In the genomic region with DNA sequence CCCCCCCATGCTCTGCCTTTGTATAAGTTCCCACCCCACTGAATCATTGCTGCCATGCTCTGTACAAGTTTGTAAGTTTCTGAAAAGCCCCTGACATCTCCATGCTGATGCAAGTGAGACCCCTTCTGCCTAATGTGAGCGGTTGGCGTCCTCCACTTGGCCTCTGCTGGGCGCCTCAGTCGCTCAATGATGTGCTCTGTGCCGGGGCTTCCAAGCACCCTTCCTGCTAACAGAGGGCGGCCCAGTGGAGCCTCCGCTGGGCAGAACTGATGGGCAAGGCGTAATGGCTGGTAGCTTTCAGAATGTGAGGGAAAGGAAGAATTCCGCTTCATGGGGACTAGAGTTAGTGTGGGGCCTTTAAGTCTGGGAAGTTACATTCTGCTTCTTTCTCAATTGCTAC, we compare ENCODE assay signal across 10 cellular contexts.
DNase-seq lines count a peak whose midpoint lies in the region; ATAC-seq and TF ChIP-seq lines count a peak whose summit lies in the region.
"Had no signal": no experiment of that assay in that cellular context is flagged by ENCODE, and none has a peak within 500 bp of the region (broad histone marks: within the 10 kb centered on the region; RNA-seq: fewer than 3 reads in every experiment).

No MANE protein-coding gene starts in this region.

- H3K9me3 ChIP-seq in right atrium auricular region (no peaks in the 10 kb centered on the region), right cardiac atrium (ENCODE audit: control insufficient read depth, low read length) (no peaks in the 10 kb centered on the region)

- H3K27me3 ChIP-seq in right atrium auricular region (no peaks in the 10 kb centered on the region), right cardiac atrium (ENCODE audit: control insufficient read depth, insufficient read depth) (no peaks in the 10 kb centered on the region)

- 97% methylated on average over 9 of the region's 9 CpGs for WGBS in right cardiac atrium

- H3K4me1 Mint-ChIP-seq in WTC11 (peaks cover 10% of the 10 kb centered on the region), memory B cell (peaks cover 4% of the 10 kb centered on the region)
- peaks cover 5 to 12% of the 10 kb centered on the region in 2 donors for H3K4me1 Mint-ChIP-seq in stimulated activated naive B cell treated with anti-CD40 and anti-IgM and Interleukin-4, amounts not matched to agents 10 μg/mL and 1 μg/mL and 100 μg/mL, for 72 hours

- H3K27ac Mint-ChIP-seq in WTC11 (peak overlapping the region; percentile 9; the same call in 1 of the 2 replicates), memory B cell (peak overlapping the region; percentile 70)
- H3K27ac Mint-ChIP-seq in stimulated activated naive B cell treated with anti-CD40 and anti-IgM and Interleukin-4, amounts not matched to agents 10 μg/mL and 1 μg/mL and 100 μg/mL, for 72 hours, result peak overlapping the region; percentile 26

- POLR2A ChIA-PET in WTC11 (lab: Charles Lee), result no interaction called here

- peak overlapping the region; percentile 12 to 38 for H3K27ac ChIP-seq in right atrium auricular region
- H3K27ac ChIP-seq in right cardiac atrium (ENCODE audit: low read length), result no peak overlapping the region
- H3K27ac ChIP-seq: SK-N-MC had no signal

- no peak overlapping the region for H3K4me3 Mint-ChIP-seq in WTC11
- H3K4me3 Mint-ChIP-seq in memory B cell, result no peak overlapping the region
- H3K4me3 Mint-ChIP-seq in stimulated activated naive B cell treated with anti-CD40 and anti-IgM and Interleukin-4, amounts not matched to agents 10 μg/mL and 1 μg/mL and 100 μg/mL, for 72 hours, result no peak overlapping the region
- H3K4me3 Mint-ChIP-seq: H9 had no signal

- no peaks in the 10 kb centered on the region for H3K27me3 Mint-ChIP-seq in WTC11 (ENCODE audit: low read depth)
- no peaks in the 10 kb centered on the region for H3K27me3 Mint-ChIP-seq in memory B cell
- no peaks in the 10 kb centered on the region for H3K27me3 Mint-ChIP-seq in stimulated activated naive B cell treated with anti-CD40 and anti-IgM and Interleukin-4, amounts not matched to agents 10 μg/mL and 1 μg/mL and 100 μg/mL, for 72 hours

- DNase-seq in right atrium auricular region (ENCODE audit: low spot score), result no peak
- no peak for DNase-seq in right cardiac atrium
- no peak for DNase-seq in WTC11 (ENCODE audit: low spot score)
- no peak for DNase-seq in memory B cell (ENCODE audit: low spot score in 2 of 2)
- DNase-seq in stimulated activated naive B cell treated with anti-CD40 and anti-IgM and Interleukin-4, amounts not matched to agents 10 μg/mL and 1 μg/mL and 100 μg/mL, for 72 hours, result no peak
- DNase-seq in activated CD8-positive, alpha-beta memory T cell treated with anti-CD3 and anti-CD28 coated beads for 24 hours, result no peak
- no peak for DNase-seq in NCI-H748 treated with DMSO at 0.1 percent for 48 hours (lab: John Stamatoyannopoulos, UW)

- TF ChIP-seq CTCF in right atrium auricular region (IDR thresholded peaks at IDR 0.05) (no peak), WTC11 (IDR thresholded peaks at IDR 0.05) (no peak)

- CTCF ChIA-PET in WTC11 (lab: Charles Lee), result interaction anchor here (0.5 to 3.4 kb wide), 80 partner anchors 9 to 601 kb away, joined by 3 to 75 read pairs (median 6); a partner anchor contains a TSS

- intact Hi-C loops in right cardiac atrium (cut with DNase I), result loop anchor here in 1 of 4 donors (10.0 kb wide), 1 partner anchor 565 kb away; no protein-coding TSS in a partner anchor

- no peaks in the 10 kb centered on the region for H3K9me3 Mint-ChIP-seq in WTC11
- no peaks in the 10 kb centered on the region for H3K9me3 Mint-ChIP-seq in memory B cell
- no peaks in the 10 kb centered on the region for H3K9me3 Mint-ChIP-seq in stimulated activated naive B cell treated with anti-CD40 and anti-IgM and Interleukin-4, amounts not matched to agents 10 μg/mL and 1 μg/mL and 100 μg/mL, for 72 hours
- H3K9me3 Mint-ChIP-seq: H9 had no signal

- H3K4me3 ChIP-seq in right atrium auricular region, result no peak overlapping the region
- H3K4me3 ChIP-seq in right cardiac atrium (ENCODE audit: low read length), result no peak overlapping the region
- H3K4me3 ChIP-seq: SK-N-MC had no signal

- ATAC-seq in right cardiac atrium, result no peak
- ATAC-seq in WTC11, result no peak
- no peak for ATAC-seq in memory B cell (ENCODE audit: low read depth)
- no peak for ATAC-seq in stimulated activated naive B cell treated with anti-CD40 and anti-IgM and Interleukin-4, amounts not matched to agents 10 μg/mL and 1 μg/mL and 100 μg/mL, for 72 hours (replicated peaks)
- ATAC-seq in GM19328 (IDR thresholded peaks at IDR 0.05; ENCODE audit: unreplicated experiment), result no peak

- H3K4me1 ChIP-seq in right atrium auricular region, result peaks cover 0 to 32% of the 10 kb centered on the region in 2 donors
- peaks cover 7% of the 10 kb centered on the region for H3K4me1 ChIP-seq in right cardiac atrium (ENCODE audit: control insufficient read depth, insufficient read depth, low read length)

- peaks cover 29% of the 10 kb centered on the region for H3K36me3 ChIP-seq in right atrium auricular region

- H3K36me3 Mint-ChIP-seq in WTC11 (peaks cover 4% of the 10 kb centered on the region), memory B cell (peaks cover 14% of the 10 kb centered on the region)
- H3K36me3 Mint-ChIP-seq in stimulated activated naive B cell treated with anti-CD40 and anti-IgM and Interleukin-4, amounts not matched to agents 10 μg/mL and 1 μg/mL and 100 μg/mL, for 72 hours, result peaks cover 12 to 36% of the 10 kb centered on the region in 2 donors

TF ChIP-seq in WTC11, 78 proteins besides CTCF, POLR2A, EP300 and RAD21:
- TF ChIP-seq, protein P1, sequence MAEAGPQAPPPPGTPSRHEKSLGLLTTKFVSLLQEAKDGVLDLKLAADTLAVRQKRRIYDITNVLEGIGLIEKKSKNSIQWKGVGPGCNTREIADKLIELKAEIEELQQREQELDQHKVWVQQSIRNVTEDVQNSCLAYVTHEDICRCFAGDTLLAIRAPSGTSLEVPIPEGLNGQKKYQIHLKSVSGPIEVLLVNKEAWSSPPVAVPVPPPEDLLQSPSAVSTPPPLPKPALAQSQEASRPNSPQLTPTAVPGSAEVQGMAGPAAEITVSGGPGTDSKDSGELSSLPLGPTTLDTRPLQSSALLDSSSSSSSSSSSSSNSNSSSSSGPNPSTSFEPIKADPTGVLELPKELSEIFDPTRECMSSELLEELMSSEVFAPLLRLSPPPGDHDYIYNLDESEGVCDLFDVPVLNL (CRISPR knock-in tag; IDR thresholded peaks at IDR 0.05; ENCODE audit: borderline replicate concordance, low read depth), result no peak
- no peak for TF ChIP-seq TEAD4 (CRISPR knock-in tag; IDR thresholded peaks at IDR 0.05)
- no peak for TF ChIP-seq ETV6 (CRISPR knock-in tag; IDR thresholded peaks at IDR 0.05)
- TF ChIP-seq, protein P2, sequence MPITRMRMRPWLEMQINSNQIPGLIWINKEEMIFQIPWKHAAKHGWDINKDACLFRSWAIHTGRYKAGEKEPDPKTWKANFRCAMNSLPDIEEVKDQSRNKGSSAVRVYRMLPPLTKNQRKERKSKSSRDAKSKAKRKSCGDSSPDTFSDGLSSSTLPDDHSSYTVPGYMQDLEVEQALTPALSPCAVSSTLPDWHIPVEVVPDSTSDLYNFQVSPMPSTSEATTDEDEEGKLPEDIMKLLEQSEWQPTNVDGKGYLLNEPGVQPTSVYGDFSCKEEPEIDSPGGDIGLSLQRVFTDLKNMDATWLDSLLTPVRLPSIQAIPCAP (CRISPR knock-in tag; IDR thresholded peaks at IDR 0.05), result no peak
- TF ChIP-seq SMAD4 (CRISPR knock-in tag; IDR thresholded peaks at IDR 0.05), result no peak
- TF ChIP-seq ZNF219 (CRISPR knock-in tag; IDR thresholded peaks at IDR 0.05; ENCODE audit: borderline replicate concordance), result no peak
- TF ChIP-seq, protein P3, sequence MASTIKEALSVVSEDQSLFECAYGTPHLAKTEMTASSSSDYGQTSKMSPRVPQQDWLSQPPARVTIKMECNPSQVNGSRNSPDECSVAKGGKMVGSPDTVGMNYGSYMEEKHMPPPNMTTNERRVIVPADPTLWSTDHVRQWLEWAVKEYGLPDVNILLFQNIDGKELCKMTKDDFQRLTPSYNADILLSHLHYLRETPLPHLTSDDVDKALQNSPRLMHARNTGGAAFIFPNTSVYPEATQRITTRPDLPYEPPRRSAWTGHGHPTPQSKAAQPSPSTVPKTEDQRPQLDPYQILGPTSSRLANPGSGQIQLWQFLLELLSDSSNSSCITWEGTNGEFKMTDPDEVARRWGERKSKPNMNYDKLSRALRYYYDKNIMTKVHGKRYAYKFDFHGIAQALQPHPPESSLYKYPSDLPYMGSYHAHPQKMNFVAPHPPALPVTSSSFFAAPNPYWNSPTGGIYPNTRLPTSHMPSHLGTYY (CRISPR knock-in tag; IDR thresholded peaks at IDR 0.05), result no peak
- no peak for TF ChIP-seq NFE2L1 (CRISPR knock-in tag; IDR thresholded peaks at IDR 0.05)
TF ChIP-seq in WTC11: peak in this region for 0.

Comparison
In these comparisons a context has a peak if more than half of its experiments do, and no peak if none do; other contexts are left out.
1. H3K27ac Mint-ChIP-seq: peak in every context shown above with its lines; median percentile 70 in memory B cell; 26 in stimulated activated naive B cell treated with anti-CD40 and anti-IgM and Interleukin-4, amounts not matched to agents 10 μg/mL and 1 μg/mL and 100 μg/mL, for 72 hours; 9 in WTC11.